Comparison of ENCODE assay signal across 9 cellular contexts in the genomic region with DNA sequence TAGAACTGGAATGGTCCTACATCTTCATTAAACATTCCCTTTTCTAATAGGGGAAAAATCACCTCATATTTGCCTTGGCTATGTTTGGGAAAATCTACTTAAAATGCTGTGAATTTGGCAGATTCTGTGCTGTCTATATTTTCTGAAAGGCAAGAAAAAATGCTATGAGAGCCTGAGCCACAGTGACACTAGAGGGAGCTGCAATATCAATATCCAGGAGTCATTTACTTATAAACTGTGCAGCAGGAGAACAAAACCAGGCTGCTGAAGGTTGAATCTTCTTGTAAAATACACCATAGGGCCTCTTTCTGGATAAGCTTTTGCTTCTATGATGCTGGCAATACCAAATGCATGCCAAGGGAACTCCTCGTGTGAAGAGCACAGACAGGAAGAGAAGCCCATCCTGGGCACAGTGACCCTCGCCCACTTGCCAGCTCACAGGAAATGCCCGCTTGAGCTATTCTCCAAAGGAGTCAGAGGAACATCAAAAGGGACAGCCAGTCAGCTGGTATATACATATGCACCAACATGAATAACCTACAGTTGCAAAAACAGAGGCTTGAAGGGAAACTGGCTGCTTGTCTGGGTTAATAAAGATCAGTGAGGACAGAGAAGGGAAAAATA. TPM values are rescaled to one million over a fixed set of nuclear protein-coding genes. Genes with fewer than 3 reads are reported as not detected.
A peak's percentile ranks its signal among the peaks of the same experiment; 100 is the strongest.
DNase-seq lines count a peak whose midpoint lies in the region; ATAC-seq, FAIRE-seq and TF ChIP-seq lines count a peak whose summit lies in the region.
"Had no signal": no experiment of that assay in that cellular context is flagged by ENCODE, and none has a peak within 500 bp of the region (broad histone marks: within the 10 kb centered on the region; RNA-seq: fewer than 3 reads in every experiment).

No MANE protein-coding gene starts in this region.

- H3K36me3 ChIP-seq in BJ (ENCODE audit: control insufficient read depth, insufficient read depth, low read length): peaks cover 8% of the 10 kb centered on the region
- no peaks in the 10 kb centered on the region for H3K36me3 ChIP-seq in pancreas

- H3K9me3 ChIP-seq in pancreas: no peaks in the 10 kb centered on the region
- H3K9me3 ChIP-seq: neutrophil had no signal

- H3K4me3 ChIP-seq in BJ (ENCODE audit: low read depth, low read length): no peak overlapping the region
- H3K4me3 ChIP-seq in pancreas: no peak overlapping the region

- H3K27me3 ChIP-seq in BJ (ENCODE audit: control insufficient read depth, insufficient read depth, low read length) (no peaks in the 10 kb centered on the region), pancreas (no peaks in the 10 kb centered on the region)
- H3K27me3 ChIP-seq: neutrophil had no signal

- ATAC-seq in GM18861 (IDR thresholded peaks at IDR 0.05; ENCODE audit: unreplicated experiment) (peak; percentile 56), pancreas (peak; percentile 77 to 94 (median 93)), GM21576 (IDR thresholded peaks at IDR 0.05; ENCODE audit: unreplicated experiment) (no peak), HG02610 (IDR thresholded peaks at IDR 0.05; ENCODE audit: unreplicated experiment) (no peak)
- ATAC-seq in activated CD8-positive, alpha-beta T cell treated with anti-CD3 and anti-CD28 coated beads for 36 hours: peak; percentile 67

- no peak overlapping the region for H3K27ac ChIP-seq in pancreas
- H3K27ac ChIP-seq: neutrophil had no signal

- FAIRE-seq in pancreas (lab: Jason Lieb, UNC): no peak

- H3K27me3 Mint-ChIP-seq in activated CD8-positive, alpha-beta T cell treated with anti-CD3 and anti-CD28 coated beads for 36 hours: no peaks in the 10 kb centered on the region

- no peak overlapping the region for H3K4me3 Mint-ChIP-seq in activated CD8-positive, alpha-beta T cell treated with anti-CD3 and anti-CD28 coated beads for 36 hours

- WGBS in pancreas, 2 donors: 51 to 65% methylated on average over 3 of the region's 3 CpGs

- CTCF ChIA-PET in BJ (lab: Yijun Ruan, JAX): interaction anchor here (0.5 to 7.1 kb wide), 36 partner anchors 9 to 1379 kb away, joined by 3 to 98 read pairs (median 3); partner anchors contain the start of gene PEAK1
- CTCF ChIA-PET in activated CD8-positive, alpha-beta T cell treated with anti-CD3 and anti-CD28 coated beads for 36 hours (lab: Charles Lee): interaction anchor here (0.6 to 6.7 kb wide), 33 partner anchors 9 to 424 kb away, joined by 3 to 78 read pairs (median 3); no protein-coding TSS in a partner anchor

- H3K4me1 Mint-ChIP-seq in activated CD8-positive, alpha-beta T cell treated with anti-CD3 and anti-CD28 coated beads for 36 hours (ENCODE audit: low read depth): peaks cover 12% of the 10 kb centered on the region

- H3K4me1 ChIP-seq in pancreas: no peaks in the 10 kb centered on the region

- DNase-seq in BJ (ENCODE audit: low read depth): peak; percentile 28
- peak; percentile 39 for DNase-seq in NCI-H226
- peak; percentile 61 for DNase-seq in activated CD8-positive, alpha-beta T cell treated with anti-CD3 and anti-CD28 coated beads for 36 hours
- peak; percentile 66 for DNase-seq in foreskin melanocyte
- peak in 3 of 6 donors; percentile 41 to 60 (median 42) for DNase-seq in pancreas

- TF ChIP-seq CTCF in BJ (IDR thresholded peaks at IDR 0.05; ENCODE audit: insufficient read depth, low read depth, low read length) (peak; percentile 81), pancreas (IDR thresholded peaks at IDR 0.05) (peak; percentile 22 to 63 (median 58))
- TF ChIP-seq CTCF in activated CD8-positive, alpha-beta T cell treated with anti-CD3 and anti-CD28 coated beads for 36 hours (IDR thresholded peaks at IDR 0.05): peak; percentile 83

- intact Hi-C loops in activated CD8-positive, alpha-beta T cell treated with anti-CD3 and anti-CD28 coated beads for 36 hours (cut with micrococcal nuclease): loop anchor here (5.0 kb wide), 1 partner anchor 378 kb away; no protein-coding TSS in a partner anchor
- intact Hi-C loops in pancreas (cut with DNase I): loop anchor here in 1 of 3 donors (10.0 kb wide), 1 partner anchor 376 kb away; no protein-coding TSS in a partner anchor

- POLR2A ChIA-PET in BJ (lab: Charles Lee): interaction anchor here (0.5 kb wide), 1 partner anchor 21 kb away, joined by 6 read pairs; no protein-coding TSS in a partner anchor
- POLR2A ChIA-PET in activated CD8-positive, alpha-beta T cell treated with anti-CD3 and anti-CD28 coated beads for 36 hours (lab: Charles Lee): interaction anchor here (0.6 kb wide), 2 partner anchors 46 to 199 kb away, joined by 3 to 4 read pairs; no protein-coding TSS in a partner anchor

- no peak overlapping the region for H3K27ac Mint-ChIP-seq in activated CD8-positive, alpha-beta T cell treated with anti-CD3 and anti-CD28 coated beads for 36 hours

- H3K9me3 Mint-ChIP-seq in activated CD8-positive, alpha-beta T cell treated with anti-CD3 and anti-CD28 coated beads for 36 hours: no peaks in the 10 kb centered on the region

- peaks cover 1% of the 10 kb centered on the region for H3K36me3 Mint-ChIP-seq in activated CD8-positive, alpha-beta T cell treated with anti-CD3 and anti-CD28 coated beads for 36 hours (ENCODE audit: low read depth)

RNA-seq across cellular contexts. Expression of gene TSPAN3, which starts 48.0 kb away (rescaled TPM):
- polyA plus RNA-seq in BJ (2011; rRNA removed) (344 and 396 TPM in 2 replicates), pancreas (100 to 1,000 TPM in 1 of 2 donors, 10 to 100 TPM in 1; 86.7 to 173 TPM)
- 113 and 152 TPM in 2 replicates for polyA minus RNA-seq in BJ (2011; rRNA and poly(A)+ RNA removed)
- 10 to 100 TPM; 25.6 to 27.0 TPM for total RNA-seq in activated CD8-positive, alpha-beta T cell treated with anti-CD3 and anti-CD28 coated beads for 36 hours
- 100 to 1,000 TPM in 2 of 6 donors, 10 to 100 TPM in 4; 71.6 to 158 (median 88.5) TPM for total RNA-seq in pancreas

Comparison
In these comparisons a context has a peak if more than half of its experiments do, and no peak if none do; other contexts are left out.
1. ATAC-seq: peak in GM18861 (single experiment), activated CD8-positive, alpha-beta T cell treated with anti-CD3 and anti-CD28 coated beads for 36 hours (single experiment) and pancreas (4 of 4); none in GM21576 (single experiment) and HG02610 (single experiment).
2. Peak in every context shown above with its lines, with median percentiles within 50 percentile points of each other: CTCF ChIP-seq.